Comparison of ENCODE assay signal across 16 cellular contexts in the genomic region with DNA sequence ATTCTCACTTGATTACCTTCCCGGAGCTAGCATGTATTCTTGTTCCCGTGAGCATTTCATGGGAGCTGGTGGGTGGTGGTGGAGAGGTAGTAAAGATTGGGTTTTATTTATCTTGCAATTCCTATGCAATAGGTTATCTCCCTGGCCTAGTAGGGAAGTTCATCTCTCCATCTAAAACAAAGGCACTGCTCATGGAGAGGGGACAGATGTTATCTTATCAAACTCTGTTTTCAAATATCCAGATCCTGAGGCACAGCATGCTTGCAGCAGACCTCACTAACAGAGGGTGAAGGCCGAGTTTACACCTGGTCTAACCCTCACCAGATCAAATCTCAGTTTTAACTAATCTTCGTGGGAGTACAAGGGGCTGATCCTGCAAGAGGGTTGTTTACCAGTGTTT.
DNase-seq lines count a peak whose midpoint lies in the region; ATAC-seq and TF ChIP-seq lines count a peak whose summit lies in the region.
"Had no signal": no experiment of that assay in that cellular context is flagged by ENCODE, and none has a peak within 500 bp of the region (broad histone marks: within the 10 kb centered on the region; RNA-seq: fewer than 3 reads in every experiment).

No MANE protein-coding gene starts in this region.

- H3K4me1 ChIP-seq in SK-N-SH (ENCODE audit: control insufficient read depth in 1 of 2, insufficient read depth in 2 of 2, low read depth in 1 of 2, low read length in 1 of 2): no peaks in the 10 kb centered on the region; a peak in 1 of 4 replicates
- H3K4me1 ChIP-seq in thyroid gland: peaks cover 13 to 30% of the 10 kb centered on the region in 2 donors

- no peak for TF ChIP-seq RAD21 in SK-N-SH (IDR thresholded peaks at IDR 0.05; ENCODE audit: low read length)

- DNase-seq in NCI-H82 (lab: John Stamatoyannopoulos, UW) (peak; percentile 43), NCI-H82 treated with DMSO at 0.1 percent for 48 hours (lab: John Stamatoyannopoulos, UW; ENCODE audit: unreplicated experiment) (no peak), SK-N-SH (peak; percentile 14), immature natural killer cell (no peak), thyroid gland (peak in 1 of 2 donors; percentile 13), RWPE1 (ENCODE audit: low spot score) (no peak), T-cell (no peak), islet precursor cell (no peak)
- DNase-seq: CD8-positive, alpha-beta T cell; COR-L47; DND-41; GDM1; GOT3; H9 had no signal

- peaks cover 0 to 37% (median 17%) of the 10 kb centered on the region in 3 donors for H3K36me3 Mint-ChIP-seq in immature natural killer cell
- H3K36me3 Mint-ChIP-seq in T-cell: no peaks in the 10 kb centered on the region

- no peaks in the 10 kb centered on the region for H3F3A ChIP-seq in SK-N-SH (replicated peaks; ENCODE audit: insufficient read depth)

- H3K4me1 Mint-ChIP-seq in immature natural killer cell (peaks cover 24 to 54% of the 10 kb centered on the region in 2 donors), T-cell (no peaks in the 10 kb centered on the region)
- H3K4me1 Mint-ChIP-seq: CD14-positive monocyte had no signal

- H3K36me3 ChIP-seq in SK-N-SH (replicated peaks in 1 of 2; ENCODE audit: control insufficient read depth in 1 of 2, insufficient read depth in 2 of 2, low read length in 1 of 2): no peaks in the 10 kb centered on the region
- H3K36me3 ChIP-seq in thyroid gland: peaks cover 0 to 9% of the 10 kb centered on the region in 2 donors

- no peaks in the 10 kb centered on the region for H3K27me3 ChIP-seq in SK-N-SH (ENCODE audit: insufficient read depth)
- H3K27me3 ChIP-seq in thyroid gland: no peaks in the 10 kb centered on the region

- H3K27ac ChIP-seq in SK-N-SH (ENCODE audit: low read depth in 2 of 2, low read length in 1 of 2) (no peak overlapping the region), thyroid gland (peak overlapping the region; percentile 33 to 67 (median 59)), RWPE1 (no peak overlapping the region)
- H3K27ac ChIP-seq: 22Rv1 had no signal

- H3K4me2 ChIP-seq in SK-N-SH: no peak overlapping the region

- H3K4me3 ChIP-seq in SK-N-SH (ENCODE audit: low read depth in 2 of 2, low read length in 1 of 2) (no peak overlapping the region), thyroid gland (replicated peaks in 1 of 3) (no peak overlapping the region)

- no peaks in the 10 kb centered on the region for H3K9me3 Mint-ChIP-seq in immature natural killer cell
- no peaks in the 10 kb centered on the region for H3K9me3 Mint-ChIP-seq in T-cell
- H3K9me3 Mint-ChIP-seq: CD14-positive monocyte; CD8-positive, alpha-beta T cell; H9 had no signal

- no peak for ATAC-seq in T-cell (replicated peaks in 1 of 4)
- ATAC-seq: CD8-positive, alpha-beta T cell had no signal

- no peaks in the 10 kb centered on the region for H3K79me2 ChIP-seq in SK-N-SH (ENCODE audit: insufficient read depth)

- intact Hi-C loops in thyroid gland (cut with DNase I): no loop called here

- H2AFZ ChIP-seq in SK-N-SH (ENCODE audit: low read depth): no peak overlapping the region

- H3K27me3 Mint-ChIP-seq in immature natural killer cell (ENCODE audit: low read depth in 3 of 3) (peaks cover 0 to 2% (median 0%) of the 10 kb centered on the region in 3 donors), T-cell (peaks cover 0 to 7% of the 10 kb centered on the region in 2 donors)

- CTCF ChIA-PET in SK-N-SH (lab: Yijun Ruan, JAX): interaction anchor here (0.9 to 3.3 kb wide), 3 partner anchors 13 to 42 kb away, joined by 3 to 18 read pairs (median 3); no protein-coding TSS in a partner anchor
- CTCF ChIA-PET in RWPE1 (lab: Yijun Ruan, JAX): no interaction called here
- CTCF ChIA-PET in T-cell (lab: Charles Lee): no interaction called here

- H3K4me3 Mint-ChIP-seq in immature natural killer cell (no peak overlapping the region), T-cell (no peak overlapping the region)
- H3K4me3 Mint-ChIP-seq: CD14-positive monocyte; CD8-positive, alpha-beta T cell; H9 had no signal

- TF ChIP-seq POLR2A in thyroid gland (IDR thresholded peaks at IDR 0.05): no peak

- no peak overlapping the region for H3K9ac ChIP-seq in SK-N-SH

- H4K20me1 ChIP-seq in SK-N-SH (ENCODE audit: insufficient read depth): no peaks in the 10 kb centered on the region

- peak overlapping the region in 5 of 6 donors; percentile 5 to 63 (median 11) for H3K27ac Mint-ChIP-seq in immature natural killer cell
- H3K27ac Mint-ChIP-seq in T-cell: no peak overlapping the region
- H3K27ac Mint-ChIP-seq: CD8-positive, alpha-beta T cell; H9 had no signal

- POLR2A ChIA-PET in SK-N-SH (lab: Yijun Ruan, JAX): no interaction called here
- POLR2A ChIA-PET in RWPE1 (lab: Yijun Ruan, JAX; ENCODE audit: low non-redundant PET): no interaction called here
- POLR2A ChIA-PET in T-cell (lab: Charles Lee): no interaction called here

- no peak for TF ChIP-seq CTCF in SK-N-SH (IDR thresholded peaks at IDR 0.05)
- no peak for TF ChIP-seq CTCF in thyroid gland (IDR thresholded peaks at IDR 0.05)
- TF ChIP-seq CTCF in RWPE1 (conservative IDR thresholded peaks at IDR 0.05; ENCODE audit: low read depth): no peak

- WGBS in SK-N-SH (ENCODE audit: low lambda C conversion rate): 19% methylated on average over 4 of the region's 4 CpGs
- 35 to 59% methylated on average over 4 of the region's 4 CpGs for WGBS in thyroid gland, 2 donors

- TF ChIP-seq EP300 in SK-N-SH (IDR thresholded peaks at IDR 0.05; ENCODE audit: borderline replicate concordance in 1 of 2, low read depth in 1 of 2, low read length in 1 of 2): no peak

- H3K9me3 ChIP-seq in SK-N-SH (no peaks in the 10 kb centered on the region), thyroid gland (no peaks in the 10 kb centered on the region)

- no peaks in the 10 kb centered on the region for H3K9me2 ChIP-seq in SK-N-SH

TF ChIP-seq in SK-N-SH, 30 proteins besides CTCF, POLR2A, EP300 and RAD21:
- TF ChIP-seq GATA2 (CRISPR knock-in tag; IDR thresholded peaks at IDR 0.05) (peak; percentile 55), RFX5 (IDR thresholded peaks at IDR 0.05; ENCODE audit: low read length) (no peak)

Comparison
In these comparisons a context has a peak if more than half of its experiments do, and no peak if none do; other contexts are left out.
1. DNase-seq: peak in NCI-H82 (single experiment) and SK-N-SH (single experiment); none in NCI-H82 treated with DMSO at 0.1 percent for 48 hours (single experiment), immature natural killer cell (0 of 3), RWPE1 (single experiment), T-cell (0 of 34) and islet precursor cell (single experiment).
2. H3K27ac ChIP-seq: peak in thyroid gland (3 of 3); none in SK-N-SH (0 of 2) and RWPE1 (single experiment).
3. H3K27ac Mint-ChIP-seq: peak in immature natural killer cell (5 of 6); none in T-cell (0 of 2).